1 cellular context compared by ENCODE assay signal in genomic region chr10:124006526-124006925, GRCh38.
TF ChIP-seq lines count a peak whose summit lies in the region.

No MANE protein-coding gene starts in this region.

TF ChIP-seq in HepG2, 621 proteins besides CTCF, POLR2A, EP300 and RAD21 (continued from another document):
- TF ChIP-seq ZNF142 (CRISPR knock-in tag; IDR thresholded peaks at IDR 0.05), result no peak
- no peak for TF ChIP-seq ZNF552 (CRISPR knock-in tag; IDR thresholded peaks at IDR 0.05; ENCODE audit: borderline replicate concordance)
- no peak for TF ChIP-seq ZNF549 (CRISPR knock-in tag; IDR thresholded peaks at IDR 0.05)
- TF ChIP-seq ZNF672 (CRISPR knock-in tag; IDR thresholded peaks at IDR 0.05), result no peak
- TF ChIP-seq ZC3H4 (CRISPR knock-in tag; IDR thresholded peaks at IDR 0.05; ENCODE audit: borderline replicate concordance), result no peak
- TF ChIP-seq CHCHD3 (CRISPR knock-in tag; IDR thresholded peaks at IDR 0.05), result no peak
- TF ChIP-seq TFAP4 (IDR thresholded peaks at IDR 0.05; ENCODE audit: borderline replicate concordance, low read depth), result no peak
- TF ChIP-seq HNRNPUL1 (IDR thresholded peaks at IDR 0.05; ENCODE audit: low read depth, low read length), result no peak
- TF ChIP-seq ZNF274 (CRISPR knock-in tag; IDR thresholded peaks at IDR 0.05), result no peak
- TF ChIP-seq ZNF329 (CRISPR knock-in tag; IDR thresholded peaks at IDR 0.05; ENCODE audit: low read depth), result no peak
- no peak for TF ChIP-seq FIP1L1 (IDR thresholded peaks at IDR 0.05; ENCODE audit: borderline replicate concordance, insufficient read depth, low read depth, low read length)
- no peak for TF ChIP-seq ZFY (CRISPR knock-in tag; IDR thresholded peaks at IDR 0.05)
- no peak for TF ChIP-seq ZSCAN9 (CRISPR knock-in tag; IDR thresholded peaks at IDR 0.05; ENCODE audit: borderline replicate concordance)
- TF ChIP-seq SKIL (CRISPR knock-in tag; IDR thresholded peaks at IDR 0.05; ENCODE audit: borderline replicate concordance), result no peak
- no peak for TF ChIP-seq ELF3 (CRISPR knock-in tag; IDR thresholded peaks at IDR 0.05)
- no peak for TF ChIP-seq ZNF670 (CRISPR knock-in tag; IDR thresholded peaks at IDR 0.05; ENCODE audit: borderline replicate concordance)
